22 cellular contexts compared by ENCODE assay signal in the genomic region with DNA sequence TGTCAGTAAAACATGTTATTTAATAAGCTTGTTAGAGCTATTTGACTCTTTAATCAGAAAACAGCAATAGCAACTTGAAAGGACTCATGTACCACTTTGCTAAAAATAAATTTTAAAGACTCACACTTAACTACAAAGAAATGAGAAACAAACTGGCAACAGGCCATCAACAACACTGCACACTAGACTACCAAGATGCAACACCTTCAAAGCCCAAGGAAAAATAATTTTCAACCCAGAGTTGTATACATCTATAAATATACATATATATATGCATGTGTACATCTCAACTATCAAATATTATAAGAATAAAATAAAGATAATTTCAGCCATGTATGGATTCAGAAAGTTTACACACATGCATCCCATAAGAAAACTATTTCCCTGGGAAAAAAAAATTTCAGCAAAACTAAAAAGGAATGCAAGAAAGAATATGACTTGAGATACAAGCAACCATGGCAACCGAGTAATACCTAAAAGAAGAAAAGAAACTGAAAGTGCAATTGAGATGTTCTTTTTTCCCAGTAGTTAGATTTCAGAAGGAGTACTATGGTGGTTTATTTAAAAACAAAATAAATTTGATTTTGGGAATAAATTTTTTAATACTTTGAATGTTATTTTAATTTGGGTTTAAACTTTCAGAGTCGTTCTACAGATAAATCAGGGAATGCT.
DNase-seq lines count a peak whose midpoint lies in the region; ATAC-seq, FAIRE-seq and TF ChIP-seq lines count a peak whose summit lies in the region.
"Had no signal": no experiment of that assay in that cellular context is flagged by ENCODE, and none has a peak within 500 bp of the region (broad histone marks: within the 10 kb centered on the region; RNA-seq: fewer than 3 reads in every experiment).

No MANE protein-coding gene starts in this region.

- FAIRE-seq in kidney (lab: Jason Lieb, UNC) = peak; percentile 76
- FAIRE-seq: GM12891 had no signal

- H3K4me3 ChIP-seq in HCT116 (replicated peaks in 1 of 2; ENCODE audit: low read depth in 1 of 2, low read length in 2 of 2) (no peak overlapping the region), kidney (ENCODE audit: low read length in 2 of 2) (no peak overlapping the region), GM23338 (no peak overlapping the region)
- H3K4me3 ChIP-seq: ascending aorta, heart left ventricle, psoas muscle had no signal

- H3K27me3 ChIP-seq in HCT116 (ENCODE audit: insufficient read depth, low read length) = no peaks in the 10 kb centered on the region
- H3K27me3 ChIP-seq in GM23338 (ENCODE audit: insufficient read depth) = no peaks in the 10 kb centered on the region
- H3K27me3 ChIP-seq: ascending aorta, heart left ventricle had no signal

- no peaks in the 10 kb centered on the region; the same call in 1 of the 3 replicates for H3K9me3 Mint-ChIP-seq in GM23338

- H3K4me3 Mint-ChIP-seq in GM23338 = no peak overlapping the region
- H3K4me3 Mint-ChIP-seq: activated naive CD8-positive, alpha-beta T cell had no signal

- POLR2A ChIA-PET in HCT116 (lab: Charles Lee) = no interaction called here

- RAD21 ChIA-PET in HCT116 (lab: Charles Lee; ENCODE audit: low non-redundant PET in 1 of 2, low total read pairs in 2 of 2, uncharacterized antibody in 2 of 2, unreplicated experiment in 2 of 2) = no interaction called here

- H3K4me1 Mint-ChIP-seq in GM23338 = no peaks in the 10 kb centered on the region

- H3K27me3 Mint-ChIP-seq in GM23338 (ENCODE audit: insufficient read depth, low read depth, poor library complexity) = peaks cover 2% of the 10 kb centered on the region

- H3K4me1 ChIP-seq in HCT116 (ENCODE audit: control insufficient read depth in 1 of 2, insufficient read depth in 2 of 2, low read length in 2 of 2) (no peaks in the 10 kb centered on the region), kidney (ENCODE audit: control insufficient read depth in 1 of 2, insufficient read depth in 1 of 2, low read depth in 1 of 2, low read length in 2 of 2) (no peaks in the 10 kb centered on the region), GM23338 (ENCODE audit: insufficient read depth) (no peaks in the 10 kb centered on the region)
- H3K4me1 ChIP-seq: ascending aorta, heart left ventricle, psoas muscle had no signal

- H3K27ac Mint-ChIP-seq in GM23338 = no peak overlapping the region
- H3K27ac Mint-ChIP-seq: activated naive CD8-positive, alpha-beta T cell had no signal

- BruUV-seq in HCT116 (replicated peaks; lab: Mats Ljungman, UMichigan) = no TSS peak

- DNase-seq in EH (ENCODE audit: low read depth) (peak; percentile 25), HCT116 (ENCODE audit: low read depth, low spot score) (no peak), RPMI7951 (ENCODE audit: low read depth) (peak; percentile 12), kidney (no peak), GM23338 (ENCODE audit: low spot score) (no peak), caudate nucleus (lab: John Stamatoyannopoulos, UW) (no peak), GF-D8 (lab: John Stamatoyannopoulos, UW) (no peak)
- DNase-seq: activated CD4-positive, alpha-beta T cell treated with anti-CD3 and anti-CD28 coated beads, Interleukin-2, amount 50 U/mL, for 48 hours; activated CD8-positive, alpha-beta memory T cell treated with anti-CD3 and anti-CD28 coated beads, Interleukin-2, amount 50 U/mL, for 4 hours; COR-L47; DND-41; heart left ventricle; NCI-H1417; NCI-H446 treated with DMSO at 0.1 percent for 48 hours; psoas muscle; T-helper 9 cell; trophoblast cell had no signal

- H4K20me1 ChIP-seq in HCT116 (ENCODE audit: insufficient read depth) (no peaks in the 10 kb centered on the region), GM23338 (replicated peaks; ENCODE audit: insufficient read depth) (no peaks in the 10 kb centered on the region)

- intact Hi-C loops in HCT116 (cut with micrococcal nuclease) (no loop called here), kidney (cut with DNase I) (no loop called here)

- no peak for TF ChIP-seq POLR2A in HCT116 (IDR thresholded peaks at IDR 0.05; ENCODE audit: borderline replicate concordance, extremely low read depth, insufficient read depth, insufficient read length)

- H3F3A ChIP-seq in GM23338 (replicated peaks; ENCODE audit: low read depth) = no peaks in the 10 kb centered on the region

- H3K9me2 ChIP-seq in HCT116 (ENCODE audit: insufficient read depth) = no peaks in the 10 kb centered on the region
- H3K9me2 ChIP-seq in GM23338 (ENCODE audit: insufficient read depth) = no peaks in the 10 kb centered on the region

- CTCF ChIA-PET in HCT116 (lab: Charles Lee) = interaction anchor here (0.7 kb wide), 1 partner anchor 25 kb away, joined by 3 read pairs; no protein-coding TSS in a partner anchor

- H3K9me3 ChIP-seq in HCT116 (ENCODE audit: control insufficient read depth in 1 of 2, insufficient read depth in 1 of 2, low read depth in 1 of 2, low read length in 2 of 2) (no peaks in the 10 kb centered on the region), kidney (ENCODE audit: control insufficient read depth in 1 of 2, low read length in 2 of 2) (no peaks in the 10 kb centered on the region)
- H3K9me3 ChIP-seq: ascending aorta, heart left ventricle, psoas muscle had no signal

- H3K79me2 ChIP-seq in HCT116 (ENCODE audit: insufficient read depth, low read length) = no peaks in the 10 kb centered on the region
- H3K79me2 ChIP-seq in GM23338 (replicated peaks; ENCODE audit: insufficient read depth) = no peaks in the 10 kb centered on the region

- no peak overlapping the region for H3K4me2 ChIP-seq in HCT116 (ENCODE audit: low read length)
- H3K4me2 ChIP-seq in GM23338 = no peak overlapping the region

- H3K27ac ChIP-seq in HCT116 (ENCODE audit: low read depth, low read length) (no peak overlapping the region), kidney (ENCODE audit: low read depth in 2 of 2, low read length in 2 of 2) (no peak overlapping the region), GM23338 (ENCODE audit: low read depth) (no peak overlapping the region), caudate nucleus (ENCODE audit: low read depth, low read length) (no peak overlapping the region)
- H3K27ac ChIP-seq: ascending aorta, heart left ventricle, psoas muscle had no signal

- TF ChIP-seq RAD21 in HCT116 (IDR thresholded peaks at IDR 0.05; ENCODE audit: low read depth) = no peak

- peak overlapping the region; percentile 11 for H2AFZ ChIP-seq in HCT116 (ENCODE audit: low read depth, low read length, poor library complexity, severe bottlenecking)
- H2AFZ ChIP-seq in GM23338 = no peak overlapping the region

- ATAC-seq in HCT116 (no peak), GM23338 (no peak), HG03175 (IDR thresholded peaks at IDR 0.05; ENCODE audit: unreplicated experiment) (no peak)
- ATAC-seq: heart left ventricle, psoas muscle, Right ventricle myocardium inferior had no signal

- H3K9ac ChIP-seq in HCT116 (ENCODE audit: low read length) = no peak overlapping the region
- H3K9ac ChIP-seq in kidney (ENCODE audit: low read length in 2 of 2) = no peak overlapping the region

- H3K36me3 ChIP-seq in HCT116 (ENCODE audit: control insufficient read depth in 1 of 2, insufficient read depth in 2 of 2, low read length in 2 of 2) (no peaks in the 10 kb centered on the region), kidney (ENCODE audit: control insufficient read depth in 1 of 2, insufficient read depth in 2 of 2, low read length in 2 of 2) (no peaks in the 10 kb centered on the region), GM23338 (ENCODE audit: insufficient read depth) (no peaks in the 10 kb centered on the region)
- H3K36me3 ChIP-seq: ascending aorta, heart left ventricle had no signal

- no peak for TF ChIP-seq CTCF in HCT116 (IDR thresholded peaks at IDR 0.05 in 2 of 3, conservative IDR thresholded peaks at IDR 0.05 in 1 of 3; ENCODE audit: borderline replicate concordance in 1 of 3, insufficient read depth in 1 of 3, low read depth in 2 of 3, low read length in 2 of 3)
- no peak for TF ChIP-seq CTCF in kidney (IDR thresholded peaks at IDR 0.05; ENCODE audit: borderline replicate concordance, extremely low read depth, insufficient read depth)
- no peak for TF ChIP-seq CTCF in GM23338 (conservative IDR thresholded peaks at IDR 0.05; ENCODE audit: low read depth in 2 of 2)

- no peaks in the 10 kb centered on the region; the same call in 2 of the 3 replicates for H3K36me3 Mint-ChIP-seq in GM23338 (ENCODE audit: low read depth)
- H3K36me3 Mint-ChIP-seq: activated naive CD8-positive, alpha-beta T cell had no signal

TF ChIP-seq in HCT116, 20 proteins besides CTCF, POLR2A, EP300 and RAD21 (continues in another document):
- no peak for TF ChIP-seq SRF (IDR thresholded peaks at IDR 0.05; ENCODE audit: low read depth)
- TF ChIP-seq, protein P1, sequence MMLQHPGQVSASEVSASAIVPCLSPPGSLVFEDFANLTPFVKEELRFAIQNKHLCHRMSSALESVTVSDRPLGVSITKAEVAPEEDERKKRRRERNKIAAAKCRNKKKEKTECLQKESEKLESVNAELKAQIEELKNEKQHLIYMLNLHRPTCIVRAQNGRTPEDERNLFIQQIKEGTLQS (IDR thresholded peaks at IDR 0.05) = no peak
- TF ChIP-seq SIN3A (IDR thresholded peaks at IDR 0.05; ENCODE audit: low read depth) = no peak

TF ChIP-seq in GM23338, 12 proteins besides CTCF, POLR2A, EP300 and RAD21 (continues in another document):
- TF ChIP-seq ZNF331 (CRISPR knock-in tag; IDR thresholded peaks at IDR 0.05; ENCODE audit: low read depth) = no peak

Comparison
In these comparisons a context has a peak if more than half of its experiments do, and no peak if none do; other contexts are left out.
1. DNase-seq: peak in EH (single experiment) and RPMI7951 (single experiment); none in HCT116 (single experiment), kidney (single experiment), GM23338 (single experiment), caudate nucleus (0 of 61) and GF-D8 (single experiment).